Comparison of ENCODE assay signal across 2 cellular contexts in genomic region chrX:154144010-154144409, GRCh38. TPM values are rescaled to one million over a fixed set of nuclear protein-coding genes. Genes with fewer than 3 reads are reported as not detected.
"Had no signal": no experiment of that assay in that cellular context is flagged by ENCODE, and none has a peak within 500 bp of the region (broad histone marks: within the 10 kb centered on the region; RNA-seq: fewer than 3 reads in every experiment).

TSS of gene OPN1LW (plus strand) at chrX:154144243. CDS start at chrX:154144284, 41 bp downstream.

RNA-seq across cellular contexts. Expression of gene OPN1LW, which starts in this region (rescaled TPM):
- total RNA-seq: G401, GM12878 had no signal
- polyA plus RNA-seq: GM12878 had no signal
